ENCODE assay signal across 20 cellular contexts in the genomic region with DNA sequence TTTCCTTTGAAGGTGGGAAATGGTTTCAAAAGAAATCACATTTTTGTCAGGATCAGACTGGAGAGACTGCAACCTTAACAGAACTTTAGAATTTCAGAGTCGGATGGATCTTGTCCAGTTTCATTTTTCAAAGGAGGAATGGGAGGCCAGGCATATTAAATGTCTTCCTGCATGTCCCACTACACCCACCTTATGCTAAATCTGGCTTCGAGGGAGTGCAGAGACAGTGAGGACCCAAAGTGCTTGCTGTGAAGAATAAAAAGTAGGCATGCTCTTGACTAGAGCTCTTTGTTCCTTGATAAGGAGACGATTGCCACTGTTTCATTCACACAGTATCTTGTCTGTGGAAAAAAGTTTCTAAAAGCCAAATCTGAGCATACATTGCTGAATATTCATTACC.
DNase-seq lines count a peak whose midpoint lies in the region; TF ChIP-seq lines count a peak whose summit lies in the region.
"Had no signal": no experiment of that assay in that cellular context is flagged by ENCODE, and none has a peak within 500 bp of the region (broad histone marks: within the 10 kb centered on the region; RNA-seq: fewer than 3 reads in every experiment).

No MANE protein-coding gene starts in this region.

- H3K36me3 ChIP-seq in colonic mucosa, result no peaks in the 10 kb centered on the region

- H3K27ac Mint-ChIP-seq in nephron progenitor cell, result peak overlapping the region; percentile 17
- H3K27ac Mint-ChIP-seq: CD4-positive, alpha-beta memory T cell had no signal

- intact Hi-C loops in colonic mucosa (cut with DNase I), result no loop called here

- no peaks in the 10 kb centered on the region for H3K27me3 ChIP-seq in colonic mucosa

- no peaks in the 10 kb centered on the region for H3K4me1 ChIP-seq in colonic mucosa
- H3K4me1 ChIP-seq: A549 had no signal

- no peaks in the 10 kb centered on the region for H3K9me3 ChIP-seq in colonic mucosa
- H3K9me3 ChIP-seq: A549 had no signal

- H3K27ac ChIP-seq in colonic mucosa, result no peak overlapping the region
- H3K27ac ChIP-seq: A549, GM23248 had no signal

- no peak overlapping the region for H3K4me3 Mint-ChIP-seq in nephron progenitor cell
- H3K4me3 Mint-ChIP-seq: CD4-positive, alpha-beta memory T cell had no signal

- H3K36me3 Mint-ChIP-seq in nephron progenitor cell (ENCODE audit: low read depth), result peaks cover 1% of the 10 kb centered on the region
- H3K36me3 Mint-ChIP-seq: CD4-positive, alpha-beta memory T cell had no signal

- peak; percentile 47 for DNase-seq in inferior parietal cortex (ENCODE audit: extremely low spot score)
- no peak for DNase-seq in nephron progenitor cell
- peak; percentile 32 for DNase-seq in occipital lobe (lab: John Stamatoyannopoulos, UW)
- no peak for DNase-seq in NCI-H2107 (lab: John Stamatoyannopoulos, UW)
- no peak for DNase-seq in SKM-1 (lab: John Stamatoyannopoulos, UW; ENCODE audit: unreplicated experiment)
- no peak for DNase-seq in activated CD4-positive, CD25-positive, alpha-beta regulatory T cell (lab: John Stamatoyannopoulos, UW)
- DNase-seq in colonic mucosa, result no peak
- DNase-seq: 8988T; ACHN; AML-193; C1 segment of cervical spinal cord; Calu3; CD4-positive, alpha-beta memory T cell; COR-L47; DMS53; DMS79 treated with DMSO at 0.1 percent for 48 hours; GM23248; H7; HCEC 1CT had no signal

- no peak overlapping the region for H3K4me3 ChIP-seq in colonic mucosa
- H3K4me3 ChIP-seq: A549, GM23248 had no signal

- peaks cover 55% of the 10 kb centered on the region for H3K4me1 Mint-ChIP-seq in nephron progenitor cell
- H3K4me1 Mint-ChIP-seq: CD4-positive, alpha-beta memory T cell had no signal

- H3K27me3 Mint-ChIP-seq in nephron progenitor cell (ENCODE audit: low read depth, poor library complexity), result peaks cover 7% of the 10 kb centered on the region

- peaks cover 6% of the 10 kb centered on the region for H3K9me3 Mint-ChIP-seq in nephron progenitor cell

- H3K9ac ChIP-seq in colonic mucosa (ENCODE audit: low read depth in 2 of 2, low read length in 2 of 2), result no peak overlapping the region
- H3K9ac ChIP-seq: GM23248 had no signal

- TF ChIP-seq CTCF in nephron progenitor cell (IDR thresholded peaks at IDR 0.05) (no peak), colonic mucosa (IDR thresholded peaks at IDR 0.05) (no peak)

Comparison
In these comparisons a context has a peak if more than half of its experiments do, and no peak if none do; other contexts are left out.
1. DNase-seq: peak in inferior parietal cortex (single experiment) and occipital lobe (single experiment); none in nephron progenitor cell (single experiment), NCI-H2107 (single experiment), SKM-1 (single experiment), activated CD4-positive, CD25-positive, alpha-beta regulatory T cell (0 of 4) and colonic mucosa (single experiment).